Comparison of ENCODE assay signal across 8 cellular contexts in genomic region chr14:61178226-61179060, GRCh38.
DNase-seq lines count a peak whose midpoint lies in the region; ATAC-seq and TF ChIP-seq lines count a peak whose summit lies in the region.

No MANE protein-coding gene starts in this region.

- H3K9me3 ChIP-seq in parathyroid adenoma (ENCODE audit: control insufficient read depth, low read length) (no peaks in the 10 kb centered on the region), upper lobe of right lung (no peaks in the 10 kb centered on the region)

- ATAC-seq in HG02840 (IDR thresholded peaks at IDR 0.05; ENCODE audit: low FRiP score, unreplicated experiment) (no peak), GM21825 (IDR thresholded peaks at IDR 0.05; ENCODE audit: unreplicated experiment) (no peak), upper lobe of right lung (no peak)

- H3K27me3 ChIP-seq in parathyroid adenoma (ENCODE audit: control insufficient read depth, insufficient read depth, low read length) (no peaks in the 10 kb centered on the region), upper lobe of right lung (no peaks in the 10 kb centered on the region)

- no peaks in the 10 kb centered on the region for H3K9me3 Mint-ChIP-seq in endothelial cell (ENCODE audit: unreplicated experiment)

- H3K9ac ChIP-seq in parathyroid adenoma: no peak overlapping the region

- H3K4me3 ChIP-seq in parathyroid adenoma (ENCODE audit: low read depth, low read length): no peak overlapping the region
- H3K4me3 ChIP-seq in upper lobe of right lung: no peak overlapping the region

- no peaks in the 10 kb centered on the region for H3K36me3 Mint-ChIP-seq in endothelial cell (ENCODE audit: low read depth, unreplicated experiment)

- H3K4me1 ChIP-seq in parathyroid adenoma (peaks cover 12% of the 10 kb centered on the region), upper lobe of right lung (no peaks in the 10 kb centered on the region)

- peak; percentile 86 for DNase-seq in AG09319 (ENCODE audit: extremely low read depth, low read depth)
- peak; percentile 80 for DNase-seq in NCI-H226
- DNase-seq in brain pericyte (ENCODE audit: low read depth, low spot score): peak; percentile 58
- DNase-seq in upper lobe of right lung: no peak
- DNase-seq in endothelial cell (ENCODE audit: low spot score): no peak

- H3K4me1 Mint-ChIP-seq in endothelial cell (ENCODE audit: unreplicated experiment): peaks cover 18% of the 10 kb centered on the region

- H3K4me3 Mint-ChIP-seq in endothelial cell (ENCODE audit: unreplicated experiment): no peak overlapping the region

- intact Hi-C loops in upper lobe of right lung (cut with DNase I): no loop called here

- H3K27me3 Mint-ChIP-seq in endothelial cell (ENCODE audit: unreplicated experiment): peaks cover 7% of the 10 kb centered on the region

- no peaks in the 10 kb centered on the region for H3K79me2 ChIP-seq in parathyroid adenoma

- TF ChIP-seq CTCF in AG09319 (IDR thresholded peaks at IDR 0.05; ENCODE audit: low read depth, low read length) (no peak), parathyroid adenoma (IDR thresholded peaks at IDR 0.05) (no peak), upper lobe of right lung (IDR thresholded peaks at IDR 0.05) (no peak), endothelial cell (IDR thresholded peaks at IDR 0.05; ENCODE audit: unreplicated experiment) (no peak)

- no peak overlapping the region for H3K27ac Mint-ChIP-seq in endothelial cell (ENCODE audit: unreplicated experiment)

- no peak overlapping the region for H3K4me2 ChIP-seq in parathyroid adenoma (ENCODE audit: low read length)

- H2AFZ ChIP-seq in parathyroid adenoma: peak overlapping the region; percentile 69

- no peak overlapping the region for H3K27ac ChIP-seq in parathyroid adenoma
- H3K27ac ChIP-seq in upper lobe of right lung: no peak overlapping the region

- no peaks in the 10 kb centered on the region for H3K36me3 ChIP-seq in parathyroid adenoma (ENCODE audit: control insufficient read depth, insufficient read depth, low read length)
- no peaks in the 10 kb centered on the region for H3K36me3 ChIP-seq in upper lobe of right lung

Comparison
In these comparisons a context has a peak if more than half of its experiments do, and no peak if none do; other contexts are left out.
1. DNase-seq: peak in AG09319 (single experiment), NCI-H226 (single experiment) and brain pericyte (single experiment); none in upper lobe of right lung (single experiment) and endothelial cell (single experiment).